ENCODE assay signal across 1 cellular context in genomic region chr2:39661771-39662325, GRCh38.
TF ChIP-seq lines count a peak whose summit lies in the region.

No MANE protein-coding gene starts in this region.

TF ChIP-seq in IMR-90, 13 proteins besides CTCF, POLR2A, EP300 and RAD21:
- no peak for TF ChIP-seq RFX5 (IDR thresholded peaks at IDR 0.05; ENCODE audit: low read depth, low read length)
- TF ChIP-seq FOS (IDR thresholded peaks at IDR 0.05; ENCODE audit: low read depth, low read length), result no peak
- no peak for TF ChIP-seq CEBPB (IDR thresholded peaks at IDR 0.05; ENCODE audit: low read depth, low read length)
- TF ChIP-seq ELK1 (IDR thresholded peaks at IDR 0.05; ENCODE audit: borderline replicate concordance, low read depth, low read length), result no peak
- no peak for TF ChIP-seq SMC3 (IDR thresholded peaks at IDR 0.05; ENCODE audit: low read depth, low read length)
- TF ChIP-seq USF2 (IDR thresholded peaks at IDR 0.05; ENCODE audit: low read depth, low read length), result no peak
- no peak for TF ChIP-seq MAFK (IDR thresholded peaks at IDR 0.05; ENCODE audit: low read depth, low read length)
- no peak for TF ChIP-seq CHD1 (IDR thresholded peaks at IDR 0.05; ENCODE audit: low read depth, low read length)
- TF ChIP-seq RCOR1 (IDR thresholded peaks at IDR 0.05; ENCODE audit: insufficient replicate concordance, low read length), result no peak
- TF ChIP-seq BHLHE40 (IDR thresholded peaks at IDR 0.05; ENCODE audit: low read depth, low read length), result no peak
